ENCODE assay signal across 8 cellular contexts in the genomic region with DNA sequence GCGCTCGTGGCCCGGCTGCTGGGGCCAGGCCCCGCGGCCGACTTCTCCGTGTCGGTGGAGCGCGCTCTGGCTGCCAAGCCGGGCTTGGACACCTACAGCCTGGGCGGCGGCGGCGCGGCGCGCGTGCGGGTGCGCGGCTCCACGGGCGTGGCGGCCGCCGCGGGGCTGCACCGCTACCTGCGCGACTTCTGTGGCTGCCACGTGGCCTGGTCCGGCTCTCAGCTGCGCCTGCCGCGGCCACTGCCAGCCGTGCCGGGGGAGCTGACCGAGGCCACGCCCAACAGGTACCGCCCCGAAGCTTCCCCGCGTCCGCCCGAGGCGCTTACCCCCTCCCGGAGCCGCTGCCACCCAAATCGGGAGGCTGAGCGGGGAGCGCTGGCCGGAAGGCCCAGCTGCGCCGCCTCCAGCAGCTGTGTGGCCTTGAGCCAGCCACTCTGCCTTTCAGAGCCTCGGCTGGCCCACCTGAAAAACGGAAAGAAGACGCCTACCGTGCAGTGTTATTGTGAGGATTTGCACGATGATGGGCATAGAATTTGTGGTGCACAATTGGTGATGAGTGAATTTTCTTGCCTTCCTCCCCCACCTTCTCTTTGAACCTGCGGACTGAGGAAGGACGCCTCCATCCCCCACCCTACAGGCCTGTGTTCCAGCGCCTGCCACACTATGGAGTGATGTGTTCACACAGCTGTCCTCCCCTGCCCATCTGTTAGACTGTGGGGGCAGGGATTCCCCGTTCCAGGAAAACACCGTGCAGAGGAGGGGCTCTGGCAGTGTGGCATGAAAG. TPM values are rescaled to one million over a fixed set of nuclear protein-coding genes. Genes with fewer than 3 reads are reported as not detected.
DNase-seq lines count a peak whose midpoint lies in the region; ATAC-seq, FAIRE-seq and TF ChIP-seq lines count a peak whose summit lies in the region.

No MANE protein-coding gene starts in this region.

- no peaks in the 10 kb centered on the region for H3K9me3 Mint-ChIP-seq in WTC11

- TF ChIP-seq CTCF in WTC11 (IDR thresholded peaks at IDR 0.05) (no peak), kidney (IDR thresholded peaks at IDR 0.05; ENCODE audit: borderline replicate concordance, extremely low read depth, insufficient read depth) (no peak)

- FAIRE-seq in kidney (lab: Jason Lieb, UNC): no peak

- H3K79me2 ChIP-seq in ACC112 (ENCODE audit: control insufficient read depth, insufficient read depth, low read length, unreplicated experiment): peaks cover 14% of the 10 kb centered on the region

- H3K27me3 Mint-ChIP-seq in WTC11 (ENCODE audit: low read depth): peaks cover 17% of the 10 kb centered on the region

- DNase-seq in NCI-H2171 (lab: John Stamatoyannopoulos, UW) (peak; percentile 73), WTC11 (ENCODE audit: low spot score) (peak; percentile 81), kidney (peak; percentile 95)
- peak; percentile 51 for DNase-seq in central memory CD4-positive, alpha-beta T cell
- peak; percentile 31 to 54 for DNase-seq in stimulated activated CD4-positive, alpha-beta T cell treated with anti-CD3 and anti-CD28 coated beads, Interleukin-15, amount 100 ng/mL, for 1 hour (ENCODE audit: low read depth in 1 of 2, low spot score in 1 of 2)

- H2AFZ ChIP-seq in ACC112 (ENCODE audit: low read length, unreplicated experiment): peak overlapping the region; percentile 87

- H3K9me3 ChIP-seq in kidney (ENCODE audit: control insufficient read depth in 1 of 2, low read length in 2 of 2): no peaks in the 10 kb centered on the region

- POLR2A ChIA-PET in WTC11 (lab: Charles Lee): interaction anchor here (0.5 to 2.3 kb wide), 5 partner anchors 12 to 169 kb away, joined by 3 to 15 read pairs (median 3); no protein-coding TSS in a partner anchor

- peak overlapping the region; percentile 63 to 89 for H3K9ac ChIP-seq in kidney (ENCODE audit: low read length in 2 of 2)

- peak overlapping the region; percentile 74 for H3K4me3 Mint-ChIP-seq in WTC11

- H3K36me3 ChIP-seq in ACC112 (ENCODE audit: insufficient read depth, low read length): peaks cover 10% of the 10 kb centered on the region; the same call in 1 of the 2 replicates
- H3K36me3 ChIP-seq in kidney (ENCODE audit: control insufficient read depth in 1 of 2, insufficient read depth in 2 of 2, low read length in 2 of 2): peaks cover 8 to 19% of the 10 kb centered on the region in 2 donors

- H3K4me1 Mint-ChIP-seq in WTC11: peaks cover 30% of the 10 kb centered on the region

- peak; percentile 20 for TF ChIP-seq POLR2A in GM18526 (IDR thresholded peaks at IDR 0.05; ENCODE audit: extremely low read depth, insufficient read length)

- H3K27me3 ChIP-seq in ACC112 (ENCODE audit: insufficient read depth, low read length): no peaks in the 10 kb centered on the region

- ATAC-seq in HG03039 (IDR thresholded peaks at IDR 0.05; ENCODE audit: unreplicated experiment) (peak; percentile 46), WTC11 (peak; percentile 68)

- intact Hi-C loops in kidney (cut with DNase I): no loop called here

- H3K27ac Mint-ChIP-seq in WTC11: peak overlapping the region; percentile 65

- H3K4me1 ChIP-seq in ACC112 (ENCODE audit: control insufficient read depth, insufficient read depth, low read length, unreplicated experiment): peaks cover 20% of the 10 kb centered on the region
- H3K4me1 ChIP-seq in kidney (ENCODE audit: control insufficient read depth in 1 of 2, insufficient read depth in 1 of 2, low read depth in 1 of 2, low read length in 2 of 2): peaks cover 14 to 17% of the 10 kb centered on the region in 2 donors

- H3K4me3 ChIP-seq in ACC112 (ENCODE audit: low read depth, low read length) (peak overlapping the region; percentile 93), kidney (ENCODE audit: low read length in 2 of 2) (peak overlapping the region; percentile 84 to 93)

- peaks cover 11% of the 10 kb centered on the region; the same call in 1 of the 2 replicates for H3K36me3 Mint-ChIP-seq in WTC11

- peak overlapping the region; percentile 67 for H3K27ac ChIP-seq in ACC112 (ENCODE audit: low read depth, low read length)
- peak overlapping the region; percentile 67 to 98 for H3K27ac ChIP-seq in kidney (ENCODE audit: low read depth in 2 of 2, low read length in 2 of 2)

- CTCF ChIA-PET in WTC11 (lab: Charles Lee): interaction anchor here (0.6 to 7.1 kb wide), 15 partner anchors 9 to 373 kb away, joined by 3 to 65 read pairs (median 3); partner anchors contain the start of genes CAVIN1, KCNH4, PSMC3IP and STAT3

TF ChIP-seq in WTC11, 78 proteins besides CTCF, POLR2A, EP300 and RAD21 (continues in another document):
- TF ChIP-seq KAT7 (CRISPR knock-in tag; IDR thresholded peaks at IDR 0.05; ENCODE audit: borderline replicate concordance) (peak; percentile 22; the same call in 1 of the 2 replicates), ZNF138 (CRISPR knock-in tag; conservative IDR thresholded peaks at IDR 0.05) (no peak), AR (CRISPR knock-in tag; IDR thresholded peaks at IDR 0.05) (no peak), SMAD3 (CRISPR knock-in tag; IDR thresholded peaks at IDR 0.05; ENCODE audit: borderline replicate concordance) (no peak), ELF4 (CRISPR knock-in tag; IDR thresholded peaks at IDR 0.05; ENCODE audit: low read depth) (no peak), ZNF425 (CRISPR knock-in tag; conservative IDR thresholded peaks at IDR 0.05) (no peak), ZBTB21 (CRISPR knock-in tag; IDR thresholded peaks at IDR 0.05; ENCODE audit: borderline replicate concordance) (no peak), ETV6 (CRISPR knock-in tag; IDR thresholded peaks at IDR 0.05) (no peak), NFYB (CRISPR knock-in tag; conservative IDR thresholded peaks at IDR 0.05; ENCODE audit: low read depth) (no peak), JUN (CRISPR knock-in tag; IDR thresholded peaks at IDR 0.05) (no peak), HMGA2 (CRISPR knock-in tag; IDR thresholded peaks at IDR 0.05) (no peak), TP53 (CRISPR knock-in tag; IDR thresholded peaks at IDR 0.05) (no peak), ZNF219 (CRISPR knock-in tag; IDR thresholded peaks at IDR 0.05; ENCODE audit: borderline replicate concordance) (no peak), OVOL2 (CRISPR knock-in tag; IDR thresholded peaks at IDR 0.05; ENCODE audit: borderline replicate concordance) (no peak), GRHL2 (CRISPR knock-in tag; IDR thresholded peaks at IDR 0.05; ENCODE audit: insufficient replicate concordance, severe bottlenecking) (no peak)

RNA-seq across cellular contexts. Expression of gene NAGLU, which starts 0.5 kb away (rescaled TPM):
- total RNA-seq in WTC11 (2021) (28.9 to 39.3 TPM (median 30.4 TPM) in 3 replicates), kidney (37.5 TPM)
- polyA plus RNA-seq in kidney (ENCODE audit: insufficient read depth, low read depth, low replicate concordance): 52.7 TPM

RNA-seq across cellular contexts. Expression of gene HSD17B1, which starts 16.2 kb away (rescaled TPM):
- total RNA-seq in WTC11 (2021) (1.5 to 1.6 TPM (median 1.5 TPM) in 3 replicates), kidney (0.31 TPM)
- 3.3 TPM for polyA plus RNA-seq in kidney (ENCODE audit: insufficient read depth, low read depth, low replicate concordance)

RNA-seq across cellular contexts. Expression of gene COASY, which starts 25.4 kb away (rescaled TPM):
- total RNA-seq in WTC11 (2021): 106 to 131 TPM (median 113 TPM) in 3 replicates
- 71.9 TPM for total RNA-seq in kidney
- 145 TPM for polyA plus RNA-seq in kidney (ENCODE audit: insufficient read depth, low read depth, low replicate concordance)

RNA-seq across cellular contexts. Expression of gene MLX, which starts 30.3 kb away (rescaled TPM):
- total RNA-seq in WTC11 (2021) (26.9 to 34.9 TPM (median 30.1 TPM) in 3 replicates), kidney (38.7 TPM)
- polyA plus RNA-seq in kidney (ENCODE audit: insufficient read depth, low read depth, low replicate concordance): 41.0 TPM

RNA-seq across cellular contexts. Expression of gene PSMC3IP, which starts 41.0 kb away (rescaled TPM):
- total RNA-seq in WTC11 (2021): 20.1 to 23.3 TPM (median 21.6 TPM) in 3 replicates
- total RNA-seq in kidney: 5.8 TPM
- polyA plus RNA-seq in kidney (ENCODE audit: insufficient read depth, low read depth, low replicate concordance): 3.6 TPM

Comparison
In these comparisons a context has a peak if more than half of its experiments do, and no peak if none do; other contexts are left out.
1. Peak in every context shown above with its lines: DNase-seq, ATAC-seq, H3K4me3 ChIP-seq and H3K27ac ChIP-seq.
2. DNase-seq: peak in every context shown above with its lines; median percentile 95 in kidney; 81 in WTC11; 73 in NCI-H2171; 51 in central memory CD4-positive, alpha-beta T cell; 42 in stimulated activated CD4-positive, alpha-beta T cell treated with anti-CD3 and anti-CD28 coated beads, Interleukin-15, amount 100 ng/mL, for 1 hour.